ENCODE assay signal across 7 cellular contexts in genomic region chr21:33867849-33868248, GRCh38. TPM values are rescaled to one million over a fixed set of nuclear protein-coding genes. Genes with fewer than 3 reads are reported as not detected.
DNase-seq lines count a peak whose midpoint lies in the region; ATAC-seq and TF ChIP-seq lines count a peak whose summit lies in the region.
"Not testable (repeated sequence)": the region's sequence is repeated elsewhere in the genome, so short reads cannot be mapped to it uniquely, and the experiment has no call there.

No MANE protein-coding gene starts in this region.

- not testable (repeated sequence) for H3K9me3 Mint-ChIP-seq in H9; activated B cell treated with CpG ODN at 0.5 μM for 24 hours; activated T-cell treated with anti-CD3 and anti-CD28 coated beads, Interleukin-2, amount 50 U/mL, for 24 hours; activated naive CD8-positive, alpha-beta T cell (ENCODE audit: low read depth); dendritic cell treated with granulocyte-macrophage colony-stimulating factor and Interleukin-4, amounts not matched to agents 40 ng/mL and 50 ng/mL, for 4 days; natural killer cell; stimulated activated naive B cell treated with anti-CD40 and anti-IgM and Interleukin-4, amounts not matched to agents 10 μg/mL and 1 μg/mL and 100 μg/mL, for 72 hours

- not testable (repeated sequence) for H2BK15ac ChIP-seq in H9 (ENCODE audit: low read depth, low read length)

- not testable (repeated sequence) for H3K4me1 ChIP-seq in H9 (ENCODE audit: insufficient read depth, low read length)

- not testable (repeated sequence) for H3K4me1 Mint-ChIP-seq in H9; activated B cell treated with CpG ODN at 0.5 μM for 24 hours; activated T-cell treated with anti-CD3 and anti-CD28 coated beads, Interleukin-2, amount 50 U/mL, for 24 hours (ENCODE audit: low read depth); activated naive CD8-positive, alpha-beta T cell (ENCODE audit: low read depth); dendritic cell treated with granulocyte-macrophage colony-stimulating factor and Interleukin-4, amounts not matched to agents 40 ng/mL and 50 ng/mL, for 4 days (ENCODE audit: low read depth); natural killer cell; stimulated activated naive B cell treated with anti-CD40 and anti-IgM and Interleukin-4, amounts not matched to agents 10 μg/mL and 1 μg/mL and 100 μg/mL, for 72 hours

- not testable (repeated sequence) for H3K4ac ChIP-seq in H9 (ENCODE audit: low read depth, low read length)

- not testable (repeated sequence) for H3K79me1 ChIP-seq in H9 (ENCODE audit: insufficient read depth, low read depth, low read length, poor library complexity, severe bottlenecking)

- H3K27ac Mint-ChIP-seq in H9 (peak overlapping the region in 2 of 3 experiments; percentile 64 to 67; a peak in 2 of 7 replicates), natural killer cell (peak overlapping the region; percentile 46 to 52)
- not testable (repeated sequence) for H3K27ac Mint-ChIP-seq in activated B cell treated with CpG ODN at 0.5 μM for 24 hours; activated T-cell treated with anti-CD3 and anti-CD28 coated beads, Interleukin-2, amount 50 U/mL, for 24 hours; activated naive CD8-positive, alpha-beta T cell; stimulated activated naive B cell treated with anti-CD40 and anti-IgM and Interleukin-4, amounts not matched to agents 10 μg/mL and 1 μg/mL and 100 μg/mL, for 72 hours
- peak overlapping the region; percentile 24 for H3K27ac Mint-ChIP-seq in dendritic cell treated with granulocyte-macrophage colony-stimulating factor and Interleukin-4, amounts not matched to agents 40 ng/mL and 50 ng/mL, for 4 days

- H3K14ac ChIP-seq in H9 (ENCODE audit: insufficient read depth, low read length), result not testable (repeated sequence)

- H3K18ac ChIP-seq in H9 (ENCODE audit: insufficient read length, low read depth, low read length), result not testable (repeated sequence)

- not testable (repeated sequence) for H3K23me2 ChIP-seq in H9 (ENCODE audit: insufficient read length, low read depth, low read length, poor library complexity, severe bottlenecking)

- H3K27me3 Mint-ChIP-seq in H9 (ENCODE audit: low read depth); activated B cell treated with CpG ODN at 0.5 μM for 24 hours; activated T-cell treated with anti-CD3 and anti-CD28 coated beads, Interleukin-2, amount 50 U/mL, for 24 hours; activated naive CD8-positive, alpha-beta T cell; dendritic cell treated with granulocyte-macrophage colony-stimulating factor and Interleukin-4, amounts not matched to agents 40 ng/mL and 50 ng/mL, for 4 days; stimulated activated naive B cell treated with anti-CD40 and anti-IgM and Interleukin-4, amounts not matched to agents 10 μg/mL and 1 μg/mL and 100 μg/mL, for 72 hours: not testable (repeated sequence)
- peaks cover 3 to 15% of the 10 kb centered on the region in 2 donors for H3K27me3 Mint-ChIP-seq in natural killer cell (ENCODE audit: low read depth in 2 of 2)

- not testable (repeated sequence) for H3K36me3 Mint-ChIP-seq in H9 (ENCODE audit: insufficient read depth in 1 of 3, low read depth in 3 of 3); activated B cell treated with CpG ODN at 0.5 μM for 24 hours (ENCODE audit: low read depth); activated T-cell treated with anti-CD3 and anti-CD28 coated beads, Interleukin-2, amount 50 U/mL, for 24 hours (ENCODE audit: low read depth); activated naive CD8-positive, alpha-beta T cell; dendritic cell treated with granulocyte-macrophage colony-stimulating factor and Interleukin-4, amounts not matched to agents 40 ng/mL and 50 ng/mL, for 4 days (ENCODE audit: low read depth); natural killer cell; stimulated activated naive B cell treated with anti-CD40 and anti-IgM and Interleukin-4, amounts not matched to agents 10 μg/mL and 1 μg/mL and 100 μg/mL, for 72 hours

- not testable (repeated sequence) for H2BK12ac ChIP-seq in H9 (ENCODE audit: insufficient read length, low read depth, low read length)

- not testable (repeated sequence) for H2BK20ac ChIP-seq in H9 (ENCODE audit: low read depth, low read length, poor library complexity, severe bottlenecking)

- ATAC-seq in activated B cell treated with CpG ODN at 0.5 μM for 24 hours (ENCODE audit: low read depth); natural killer cell; stimulated activated naive B cell treated with anti-CD40 and anti-IgM and Interleukin-4, amounts not matched to agents 10 μg/mL and 1 μg/mL and 100 μg/mL, for 72 hours (replicated peaks): not testable (repeated sequence)

- H3K23ac ChIP-seq in H9 (ENCODE audit: insufficient read length, low read depth, low read length), result not testable (repeated sequence)

- H3T11ph ChIP-seq in H9 (ENCODE audit: low read length), result not testable (repeated sequence)

- H3K4me2 ChIP-seq in H9 (ENCODE audit: insufficient read depth, insufficient read length, low read length), result not testable (repeated sequence)

- not testable (repeated sequence) for H2AFZ ChIP-seq in H9 (ENCODE audit: low read length)

- not testable (repeated sequence) for DNase-seq in H9; activated B cell treated with CpG ODN at 0.5 μM for 24 hours; activated T-cell treated with anti-CD3 and anti-CD28 coated beads, Interleukin-2, amount 50 U/mL, for 24 hours; natural killer cell; stimulated activated naive B cell treated with anti-CD40 and anti-IgM and Interleukin-4, amounts not matched to agents 10 μg/mL and 1 μg/mL and 100 μg/mL, for 72 hours

- H4K8ac ChIP-seq in H9 (replicated peaks; ENCODE audit: insufficient read length, low read depth, low read length), result not testable (repeated sequence)

- H3K4me3 Mint-ChIP-seq in H9, result not testable (repeated sequence)
- H3K4me3 Mint-ChIP-seq in activated B cell treated with CpG ODN at 0.5 μM for 24 hours (peak overlapping the region; percentile 21), natural killer cell (peak overlapping the region; percentile 88)
- H3K4me3 Mint-ChIP-seq in activated T-cell treated with anti-CD3 and anti-CD28 coated beads, Interleukin-2, amount 50 U/mL, for 24 hours, result peak overlapping the region; percentile 29
- H3K4me3 Mint-ChIP-seq in activated naive CD8-positive, alpha-beta T cell, result peak overlapping the region; percentile 81
- H3K4me3 Mint-ChIP-seq in dendritic cell treated with granulocyte-macrophage colony-stimulating factor and Interleukin-4, amounts not matched to agents 40 ng/mL and 50 ng/mL, for 4 days, result peak overlapping the region; percentile 63
- peak overlapping the region; percentile 36 to 57 for H3K4me3 Mint-ChIP-seq in stimulated activated naive B cell treated with anti-CD40 and anti-IgM and Interleukin-4, amounts not matched to agents 10 μg/mL and 1 μg/mL and 100 μg/mL, for 72 hours

- not testable (repeated sequence) for H4K5ac ChIP-seq in H9 (ENCODE audit: insufficient read length, low read depth, low read length)

- H3K9me3 ChIP-seq in H9 (ENCODE audit: control insufficient read depth, low read depth, low read length), result not testable (repeated sequence)

- not testable (repeated sequence) for H3K9ac ChIP-seq in H9 (ENCODE audit: extremely low read depth, insufficient read length, low read length)

- CTCF ChIA-PET in activated B cell treated with CpG ODN at 0.5 μM for 24 hours (lab: Charles Lee), result not testable (repeated sequence)

- not testable (repeated sequence) for H3K27me3 ChIP-seq in H9 (ENCODE audit: insufficient read depth, low read length)

- intact Hi-C loops in activated B cell treated with CpG ODN at 0.5 μM for 24 hours (cut with micrococcal nuclease); dendritic cell treated with granulocyte-macrophage colony-stimulating factor and Interleukin-4, amounts not matched to agents 40 ng/mL and 50 ng/mL, for 4 days (cut with micrococcal nuclease); natural killer cell (cut with micrococcal nuclease): not testable (repeated sequence)

- not testable (repeated sequence) for H2BK120ac ChIP-seq in H9 (ENCODE audit: low read depth, low read length, poor library complexity, severe bottlenecking)

- H2BK5ac ChIP-seq in H9 (ENCODE audit: insufficient read length, low read length), result not testable (repeated sequence)

- H3K56ac ChIP-seq in H9 (ENCODE audit: insufficient read length, low read depth, low read length), result not testable (repeated sequence)

- POLR2A ChIA-PET in activated B cell treated with CpG ODN at 0.5 μM for 24 hours (lab: Charles Lee), result not testable (repeated sequence)

- not testable (repeated sequence) for TF ChIP-seq CTCF in H9 (conservative IDR thresholded peaks at IDR 0.05); activated B cell treated with CpG ODN at 0.5 μM for 24 hours (IDR thresholded peaks at IDR 0.05); natural killer cell (IDR thresholded peaks at IDR 0.05)

- H4K91ac ChIP-seq in H9 (ENCODE audit: insufficient read length, low read depth, low read length), result not testable (repeated sequence)

- not testable (repeated sequence) for H4K20me1 ChIP-seq in H9 (ENCODE audit: control insufficient read depth, insufficient read depth, insufficient read length)

- not testable (repeated sequence) for H3K79me2 ChIP-seq in H9 (ENCODE audit: insufficient read depth, low read length)

- H2AK5ac ChIP-seq in H9 (ENCODE audit: insufficient read length, low read length), result not testable (repeated sequence)

- no CpG with 5 or more reads among the region's 15 CpGs for WGBS in H9 (ENCODE audit: extremely low coverage, insufficient read length, low lambda C conversion rate)

- H3K27ac ChIP-seq in H9 (ENCODE audit: insufficient read length, low read depth, low read length), result not testable (repeated sequence)

RNA-seq across cellular contexts. Expression of gene ATP5PO, which starts 47.8 kb away (rescaled TPM):
- 263 and 275 TPM in 2 replicates for total RNA-seq in H9 (2021)
- total RNA-seq in activated B cell treated with CpG ODN at 0.5 μM for 24 hours, result 169 and 193 TPM in 2 replicates
- total RNA-seq in natural killer cell, result 10 to 100 TPM; 80.4 to 95.4 (median 94.9) TPM
